In genomic region chr2:158823838-158824237, GRCh38 we compare ENCODE assay signal across 8 cellular contexts. TPM values are rescaled to one million over a fixed set of nuclear protein-coding genes. Genes with fewer than 3 reads are reported as not detected.
"Had no signal": no experiment of that assay in that cellular context is flagged by ENCODE, and none has a peak within 500 bp of the region (broad histone marks: within the 10 kb centered on the region; RNA-seq: fewer than 3 reads in every experiment).

No MANE protein-coding gene starts in this region.

- DNase-seq: H9, HCEC 1CT had no signal

- H3K4me3 Mint-ChIP-seq: GM23338, H9, IgD-negative memory B cell had no signal

- H3K4me1 Mint-ChIP-seq: IgD-negative memory B cell had no signal

- H3K27ac Mint-ChIP-seq: GM23338, H9, IgD-negative memory B cell had no signal

- H3K9me3 Mint-ChIP-seq: GM23338, H9 had no signal

- FAIRE-seq: H1, H54, HTR-8/SVneo had no signal

- H3K4me2 ChIP-seq: GM23338 had no signal

- ATAC-seq: GM23338 had no signal

- H3K4me3 ChIP-seq: GM23338 had no signal

RNA-seq across cellular contexts. Expression of gene DAPL1, which starts 28.7 kb away (rescaled TPM):
- total RNA-seq: GM23338, H1, H9, HT-29 had no signal
- polyA plus RNA-seq: GM23338, H1, IgD-negative memory B cell had no signal
